12 cellular contexts compared by ENCODE assay signal in the genomic region with DNA sequence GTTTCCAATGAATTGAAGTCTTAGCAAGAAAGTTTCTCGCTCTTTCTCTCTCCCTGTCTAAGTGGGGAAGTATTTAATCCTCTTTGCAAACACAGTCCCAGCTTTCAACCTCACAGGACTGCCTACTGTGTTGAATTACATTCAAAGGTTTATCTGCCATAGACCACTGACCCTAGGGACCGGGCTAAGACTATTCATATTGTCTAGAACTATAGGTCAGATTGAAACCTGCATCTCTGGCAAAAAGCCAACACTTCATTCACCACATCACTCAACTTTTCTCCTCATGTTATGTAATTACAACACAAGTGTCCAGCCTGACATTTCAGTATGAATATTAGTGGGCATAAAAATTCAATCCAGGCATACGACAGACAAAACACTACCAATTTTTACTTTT.
DNase-seq lines count a peak whose midpoint lies in the region; ATAC-seq and TF ChIP-seq lines count a peak whose summit lies in the region.
"Had no signal": no experiment of that assay in that cellular context is flagged by ENCODE, and none has a peak within 500 bp of the region (broad histone marks: within the 10 kb centered on the region; RNA-seq: fewer than 3 reads in every experiment).

No MANE protein-coding gene starts in this region.

- H3K4me3 Mint-ChIP-seq in activated CD8-positive, alpha-beta T cell treated with anti-CD3 and anti-CD28 coated beads for 36 hours = no peak overlapping the region
- H3K4me3 Mint-ChIP-seq: CD8-positive, alpha-beta T cell; H9 had no signal

- CTCF ChIA-PET in activated CD8-positive, alpha-beta T cell treated with anti-CD3 and anti-CD28 coated beads for 36 hours (lab: Charles Lee) = interaction anchor here (1.4 kb wide), 1 partner anchor 25 kb away, joined by 6 read pairs; no protein-coding TSS in a partner anchor

- no peaks in the 10 kb centered on the region for H3K36me3 Mint-ChIP-seq in activated CD8-positive, alpha-beta T cell treated with anti-CD3 and anti-CD28 coated beads for 36 hours (ENCODE audit: low read depth)
- H3K36me3 Mint-ChIP-seq: CD8-positive, alpha-beta T cell had no signal

- H3K27me3 Mint-ChIP-seq in activated CD8-positive, alpha-beta T cell treated with anti-CD3 and anti-CD28 coated beads for 36 hours = no peaks in the 10 kb centered on the region

- H3K9me3 Mint-ChIP-seq in activated CD8-positive, alpha-beta T cell treated with anti-CD3 and anti-CD28 coated beads for 36 hours = no peaks in the 10 kb centered on the region
- H3K9me3 Mint-ChIP-seq: CD8-positive, alpha-beta T cell; H9 had no signal

- H3K27ac Mint-ChIP-seq in activated CD8-positive, alpha-beta T cell treated with anti-CD3 and anti-CD28 coated beads for 36 hours = no peak overlapping the region
- H3K27ac Mint-ChIP-seq: CD8-positive, alpha-beta T cell; H9 had no signal

- H3K4me1 Mint-ChIP-seq in activated CD8-positive, alpha-beta T cell treated with anti-CD3 and anti-CD28 coated beads for 36 hours (ENCODE audit: low read depth) = no peaks in the 10 kb centered on the region

- DNase-seq in GM12865 (ENCODE audit: low read depth) (peak; percentile 38), NCI-H2171 treated with DMSO at 0.1 percent for 48 hours (lab: John Stamatoyannopoulos, UW) (no peak), LoVo (ENCODE audit: low spot score) (no peak)
- no peak for DNase-seq in activated CD8-positive, alpha-beta T cell treated with anti-CD3 and anti-CD28 coated beads for 36 hours
- DNase-seq in activated CD4-positive, alpha-beta T cell treated with anti-CD3 and anti-CD28 coated beads, Interleukin-2, amount 50 U/mL, for 1 hour = no peak
- DNase-seq: CD8-positive, alpha-beta T cell; GF-D8; H9; SHP77 treated with DMSO at 0.1 percent for 48 hours had no signal

- intact Hi-C loops in activated CD8-positive, alpha-beta T cell treated with anti-CD3 and anti-CD28 coated beads for 36 hours (cut with micrococcal nuclease) = no loop called here

- ATAC-seq in GM19043 (IDR thresholded peaks at IDR 0.05; ENCODE audit: low read depth, unreplicated experiment) (peak; percentile 22), HG02759 (IDR thresholded peaks at IDR 0.05; ENCODE audit: unreplicated experiment) (peak; percentile 54), HG03378 (IDR thresholded peaks at IDR 0.05; ENCODE audit: unreplicated experiment) (peak; percentile 34)
- ATAC-seq in activated CD8-positive, alpha-beta T cell treated with anti-CD3 and anti-CD28 coated beads for 36 hours = no peak
- ATAC-seq: CD8-positive, alpha-beta T cell had no signal

- POLR2A ChIA-PET in activated CD8-positive, alpha-beta T cell treated with anti-CD3 and anti-CD28 coated beads for 36 hours (lab: Charles Lee) = no interaction called here

- TF ChIP-seq CTCF in GM12865 (IDR thresholded peaks at IDR 0.05; ENCODE audit: insufficient read depth, low read depth, low read length, missing control alignments) = no peak
- TF ChIP-seq CTCF in activated CD8-positive, alpha-beta T cell treated with anti-CD3 and anti-CD28 coated beads for 36 hours (IDR thresholded peaks at IDR 0.05) = no peak

- no peak overlapping the region for H3K4me3 ChIP-seq in GM12865 (ENCODE audit: low read depth, low read length)
